In genomic region chr13:36834299-36834698, GRCh38 we compare ENCODE assay signal across 19 cellular contexts. TPM values are rescaled to one million over a fixed set of nuclear protein-coding genes. Genes with fewer than 3 reads are reported as not detected.
DNase-seq lines count a peak whose midpoint lies in the region; ATAC-seq lines count a peak whose summit lies in the region.
"Had no signal": no experiment of that assay in that cellular context is flagged by ENCODE, and none has a peak within 500 bp of the region (broad histone marks: within the 10 kb centered on the region; RNA-seq: fewer than 3 reads in every experiment).

No MANE protein-coding gene starts in this region.

- no peaks in the 10 kb centered on the region for H3F3A ChIP-seq in GM23248 (ENCODE audit: insufficient read depth)

- peaks cover 5% of the 10 kb centered on the region for H3K4me1 Mint-ChIP-seq in activated CD4-positive, alpha-beta T cell treated with anti-CD3 and anti-CD28 coated beads for 36 hours
- no peaks in the 10 kb centered on the region for H3K4me1 Mint-ChIP-seq in activated CD4-positive, alpha-beta T cell treated with anti-CD3 and anti-CD28 coated beads, Interleukin-2, amount 10 ng/mL, durations not matched to agents 7 days and 5 days
- peaks cover 5% of the 10 kb centered on the region for H3K4me1 Mint-ChIP-seq in activated T-helper 17 cell treated with anti-CD3 and anti-CD28 coated beads, Interleukin-2, amount 50 U/mL, for 72 hours

- peak; percentile 98 for ATAC-seq in activated CD4-positive, alpha-beta T cell treated with anti-CD3 and anti-CD28 coated beads for 36 hours
- ATAC-seq in activated T-helper 17 cell treated with anti-CD3 and anti-CD28 coated beads, Interleukin-2, amount 50 U/mL, for 72 hours (replicated peaks), result peak; percentile 95

- H3K9me3 ChIP-seq in GM23248 (ENCODE audit: low read depth), result no peaks in the 10 kb centered on the region
- H3K9me3 ChIP-seq: Caco-2 had no signal

- in situ Hi-C loops in GM23248 (cut with MboI) (no loop called here), ACHN (cut with HindIII; ENCODE audit: low pct_ligation_motif_present, low pct_unique_long_range_greater_than_20kb, low sequenced_read_pairs) (no loop called here)

- intact Hi-C loops in activated CD4-positive, alpha-beta T cell treated with anti-CD3 and anti-CD28 coated beads for 36 hours (cut with DNase I, micrococcal nuclease), result loop anchor here in 1 of 2 experiments (2.0 kb wide), 1 partner anchor 13 kb away; no protein-coding TSS in a partner anchor

- no peak overlapping the region for H3K27ac Mint-ChIP-seq in activated CD4-positive, alpha-beta T cell treated with anti-CD3 and anti-CD28 coated beads for 36 hours
- H3K27ac Mint-ChIP-seq in activated CD4-positive, alpha-beta T cell treated with anti-CD3 and anti-CD28 coated beads, Interleukin-2, amount 10 ng/mL, durations not matched to agents 7 days and 5 days, result no peak overlapping the region
- no peak overlapping the region for H3K27ac Mint-ChIP-seq in activated T-helper 17 cell treated with anti-CD3 and anti-CD28 coated beads, Interleukin-2, amount 50 U/mL, for 72 hours

- H3K9ac ChIP-seq in GM23248, result no peak overlapping the region
- H3K9ac ChIP-seq: KMS-11 had no signal

- H4K20me1 ChIP-seq in GM23248 (ENCODE audit: insufficient read depth), result no peaks in the 10 kb centered on the region

- no peaks in the 10 kb centered on the region for H3K9me3 Mint-ChIP-seq in activated CD4-positive, alpha-beta T cell treated with anti-CD3 and anti-CD28 coated beads for 36 hours (ENCODE audit: low read depth)
- no peaks in the 10 kb centered on the region for H3K9me3 Mint-ChIP-seq in activated CD4-positive, alpha-beta T cell treated with anti-CD3 and anti-CD28 coated beads, Interleukin-2, amount 10 ng/mL, durations not matched to agents 7 days and 5 days
- H3K9me3 Mint-ChIP-seq in activated T-helper 17 cell treated with anti-CD3 and anti-CD28 coated beads, Interleukin-2, amount 50 U/mL, for 72 hours, result no peaks in the 10 kb centered on the region

- no peaks in the 10 kb centered on the region for H3K4me1 ChIP-seq in GM23248 (ENCODE audit: insufficient read depth)
- H3K4me1 ChIP-seq: Caco-2 had no signal

- H3K4me3 ChIP-seq in GM23248, result no peak overlapping the region
- H3K4me3 ChIP-seq: PC-9 had no signal

- no peaks in the 10 kb centered on the region for H3K27me3 ChIP-seq in GM23248 (replicated peaks; ENCODE audit: insufficient read depth)

- no peaks in the 10 kb centered on the region for H3K79me2 ChIP-seq in GM23248 (ENCODE audit: insufficient read depth)

- no peaks in the 10 kb centered on the region for H3K27me3 Mint-ChIP-seq in activated CD4-positive, alpha-beta T cell treated with anti-CD3 and anti-CD28 coated beads for 36 hours
- H3K27me3 Mint-ChIP-seq in activated CD4-positive, alpha-beta T cell treated with anti-CD3 and anti-CD28 coated beads, Interleukin-2, amount 10 ng/mL, durations not matched to agents 7 days and 5 days, result no peaks in the 10 kb centered on the region
- no peaks in the 10 kb centered on the region for H3K27me3 Mint-ChIP-seq in activated T-helper 17 cell treated with anti-CD3 and anti-CD28 coated beads, Interleukin-2, amount 50 U/mL, for 72 hours

- CTCF ChIA-PET in activated CD4-positive, alpha-beta T cell treated with anti-CD3 and anti-CD28 coated beads for 36 hours (lab: Charles Lee), result no interaction called here
- CTCF ChIA-PET in activated CD4-positive, alpha-beta T cell treated with anti-CD3 and anti-CD28 coated beads, Interleukin-2, amount 10 ng/mL, durations not matched to agents 7 days and 5 days (lab: Charles Lee), result no interaction called here

- H3K27ac ChIP-seq in GM23248, result no peak overlapping the region
- H3K27ac ChIP-seq: KMS-11, PC-9 had no signal

- DNase-seq in activated CD4-positive, alpha-beta T cell treated with anti-CD3 and anti-CD28 coated beads for 36 hours, result no peak
- no peak for DNase-seq in activated CD4-positive, alpha-beta T cell treated with anti-CD3 and anti-CD28 coated beads, Interleukin-2, amount 10 ng/mL, durations not matched to agents 7 days and 5 days
- DNase-seq in GM23248 (peak; percentile 58), iris pigment epithelial cell (ENCODE audit: low read depth) (peak; percentile 23), dedifferentiated amniotic fluid mesenchymal stem cell (ENCODE audit: extremely low spot score) (no peak), ACHN (no peak), SW 1271 (lab: John Stamatoyannopoulos, UW) (no peak)
- DNase-seq: 8988T; C1 segment of cervical spinal cord; Caco-2; NCI-H1092; NCI-H1694; NCI-H2107; NCI-H345; NCI-H69; NK-92 treated with Interleukin-12 subunit alpha and Interleukin-12 subunit beta, amount 100 ng/mL, for 24 hours; PC-9 had no signal

- H2AFZ ChIP-seq in GM23248, result no peak overlapping the region
- H2AFZ ChIP-seq: PC-9 had no signal

- 70 to 79% methylated on average over 3 of the region's 3 CpGs for WGBS in GM23248 (ENCODE audit: low coverage in 1 of 2, low lambda C conversion rate in 2 of 2, missing lambda C conversion rate in 2 of 2), 2 experiments

- no peaks in the 10 kb centered on the region for H3K36me3 ChIP-seq in GM23248 (ENCODE audit: low read depth)

- peaks cover 6% of the 10 kb centered on the region for H3K36me3 Mint-ChIP-seq in activated CD4-positive, alpha-beta T cell treated with anti-CD3 and anti-CD28 coated beads for 36 hours (ENCODE audit: low read depth)
- peaks cover 12% of the 10 kb centered on the region for H3K36me3 Mint-ChIP-seq in activated CD4-positive, alpha-beta T cell treated with anti-CD3 and anti-CD28 coated beads, Interleukin-2, amount 10 ng/mL, durations not matched to agents 7 days and 5 days (ENCODE audit: low read depth)
- H3K36me3 Mint-ChIP-seq in activated T-helper 17 cell treated with anti-CD3 and anti-CD28 coated beads, Interleukin-2, amount 50 U/mL, for 72 hours (ENCODE audit: low read depth), result peaks cover 35% of the 10 kb centered on the region

- no peak overlapping the region for H3K4me3 Mint-ChIP-seq in activated CD4-positive, alpha-beta T cell treated with anti-CD3 and anti-CD28 coated beads for 36 hours
- no peak overlapping the region for H3K4me3 Mint-ChIP-seq in activated CD4-positive, alpha-beta T cell treated with anti-CD3 and anti-CD28 coated beads, Interleukin-2, amount 10 ng/mL, durations not matched to agents 7 days and 5 days
- no peak overlapping the region for H3K4me3 Mint-ChIP-seq in activated T-helper 17 cell treated with anti-CD3 and anti-CD28 coated beads, Interleukin-2, amount 50 U/mL, for 72 hours

- POLR2A ChIA-PET in activated CD4-positive, alpha-beta T cell treated with anti-CD3 and anti-CD28 coated beads for 36 hours (lab: Charles Lee), result interaction anchor here (0.5 kb wide), 1 partner anchor 9 kb away, joined by 5 read pairs; no protein-coding TSS in a partner anchor
- POLR2A ChIA-PET in activated CD4-positive, alpha-beta T cell treated with anti-CD3 and anti-CD28 coated beads, Interleukin-2, amount 10 ng/mL, durations not matched to agents 7 days and 5 days (lab: Charles Lee), result no interaction called here

- no peak overlapping the region for H3K4me2 ChIP-seq in GM23248 (ENCODE audit: unreplicated experiment)
- H3K4me2 ChIP-seq: KMS-11, PC-9 had no signal

- no peaks in the 10 kb centered on the region for H3K9me2 ChIP-seq in GM23248 (ENCODE audit: insufficient read depth)

RNA-seq across cellular contexts. Expression of gene RFXAP, which starts 15.3 kb away (rescaled TPM):
- 10 to 100 TPM; 10.1 to 13.8 TPM for total RNA-seq in activated CD4-positive, alpha-beta T cell treated with anti-CD3 and anti-CD28 coated beads for 36 hours
- total RNA-seq in activated CD4-positive, alpha-beta T cell treated with anti-CD3 and anti-CD28 coated beads, Interleukin-2, amount 10 ng/mL, durations not matched to agents 7 days and 5 days, result 10 to 100 TPM; 13.8 to 16.7 TPM
- total RNA-seq in GM23248 (2014; rRNA removed; shearing (Covaris generic)), result 0.89 and 1.8 TPM in 2 replicates
- 2.2 and 2.4 TPM in 2 replicates for polyA plus RNA-seq in GM23248 (2016; fragmentation: Nextera tagmentation; extraction: Ambion mirVana)
- total RNA-seq in activated T-helper 17 cell treated with anti-CD3 and anti-CD28 coated beads, Interleukin-2, amount 50 U/mL, for 72 hours, result 10 to 100 TPM; 13.9 to 15.3 TPM

Comparison
In these comparisons a context has a peak if more than half of its experiments do, and no peak if none do; other contexts are left out.
1. DNase-seq: peak in GM23248 (single experiment) and iris pigment epithelial cell (single experiment); none in activated CD4-positive, alpha-beta T cell treated with anti-CD3 and anti-CD28 coated beads for 36 hours (single experiment), activated CD4-positive, alpha-beta T cell treated with anti-CD3 and anti-CD28 coated beads, Interleukin-2, amount 10 ng/mL, durations not matched to agents 7 days and 5 days (single experiment), dedifferentiated amniotic fluid mesenchymal stem cell (single experiment), ACHN (single experiment) and SW 1271 (0 of 2).